ENCODE assay signal across 8 cellular contexts in genomic region chr2:112585400-112585799, GRCh38. TPM values are rescaled to one million over a fixed set of nuclear protein-coding genes. Genes with fewer than 3 reads are reported as not detected.
DNase-seq lines count a peak whose midpoint lies in the region; ATAC-seq and TF ChIP-seq lines count a peak whose summit lies in the region.

No MANE protein-coding gene starts in this region.

- no peaks in the 10 kb centered on the region for H3K27me3 Mint-ChIP-seq in T-cell

- peaks cover 0 to 4% (median 0%) of the 10 kb centered on the region in 3 donors for H3K9me3 Mint-ChIP-seq in T-cell

- DNase-seq in GM12865 (ENCODE audit: low read depth) (no peak), T-cell (no peak), fibroblast of the aortic adventitia (ENCODE audit: low read depth) (no peak), retinal pigment epithelial cell (ENCODE audit: low read depth) (no peak), islet precursor cell (no peak), CD1c-positive myeloid dendritic cell (ENCODE audit: extremely low spot score) (no peak), MV-4-11 (lab: John Stamatoyannopoulos, UW) (no peak)

- H3K4me3 Mint-ChIP-seq in T-cell = peak overlapping the region; percentile 87 to 94 (median 94)

- CTCF ChIA-PET in T-cell (lab: Charles Lee) = interaction anchor here in 1 of 2 donors (0.6 to 1.0 kb wide), 2 partner anchors 60 to 84 kb away, joined by 3 read pairs; partner anchors contain the start of gene SLC20A1

- peak overlapping the region; percentile 84 to 97 for H3K27ac Mint-ChIP-seq in T-cell

- peaks cover 20% of the 10 kb centered on the region for H3K36me3 Mint-ChIP-seq in T-cell

- peaks cover 35 to 44% (median 43%) of the 10 kb centered on the region in 3 donors for H3K4me1 Mint-ChIP-seq in T-cell

- peak overlapping the region; percentile 90 for H3K4me3 ChIP-seq in GM12865 (ENCODE audit: low read depth, low read length)
- peak overlapping the region; percentile 96 for H3K4me3 ChIP-seq in fibroblast of the aortic adventitia (ENCODE audit: low read depth, low read length)
- H3K4me3 ChIP-seq in retinal pigment epithelial cell (ENCODE audit: low read length) = peak overlapping the region; percentile 89

- ATAC-seq in T-cell (replicated peaks in 1 of 4) (no peak), HG03159 (IDR thresholded peaks at IDR 0.05; ENCODE audit: unreplicated experiment) (no peak)

- POLR2A ChIA-PET in T-cell (lab: Charles Lee) = interaction anchor here in 1 of 2 donors (1.0 kb wide), 1 partner anchor 107 kb away, joined by 3 read pairs; no protein-coding TSS in a partner anchor

- TF ChIP-seq CTCF in GM12865 (IDR thresholded peaks at IDR 0.05; ENCODE audit: insufficient read depth, low read depth, low read length, missing control alignments) (no peak), fibroblast of the aortic adventitia (IDR thresholded peaks at IDR 0.05; ENCODE audit: insufficient read depth, low read length) (no peak), retinal pigment epithelial cell (conservative IDR thresholded peaks at IDR 0.05; ENCODE audit: low read depth, low read length) (no peak)

RNA-seq across cellular contexts. Expression of gene CHCHD5, which starts 1.0 kb away (rescaled TPM):
- 10 to 100 TPM; 16.4 to 30.1 (median 24.7) TPM for total RNA-seq in T-cell
- 9.2 and 13.1 TPM in 2 replicates for total RNA-seq in fibroblast of the aortic adventitia (ENCODE audit: low replicate concordance)

RNA-seq across cellular contexts. Expression of gene POLR1B, which starts 43.1 kb away (rescaled TPM):
- total RNA-seq in T-cell (10 to 100 TPM; 15.1 to 39.5 (median 35.9) TPM), fibroblast of the aortic adventitia (ENCODE audit: low replicate concordance) (12.2 and 15.3 TPM in 2 replicates)
